Comparison of ENCODE assay signal across 22 cellular contexts in the genomic region with DNA sequence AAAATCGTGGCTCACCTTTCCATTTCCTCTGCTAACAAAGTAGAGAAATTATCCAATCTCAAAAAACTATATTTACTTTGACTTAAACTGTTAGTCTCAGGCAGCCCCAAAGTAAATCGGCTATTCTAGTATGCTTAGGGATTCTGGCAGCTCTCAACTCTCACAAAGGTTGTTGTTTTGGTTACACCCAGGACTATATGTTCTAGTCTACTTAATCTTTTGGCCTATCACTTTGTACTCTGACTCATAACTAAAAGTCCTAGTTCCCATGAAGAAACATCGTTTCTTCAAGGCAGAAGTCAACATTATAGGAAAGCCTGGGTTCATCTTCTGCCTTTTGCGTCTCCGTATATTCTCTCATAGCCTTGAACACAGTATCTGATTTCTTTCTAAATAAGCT.
"Had no signal": no experiment of that assay in that cellular context is flagged by ENCODE, and none has a peak within 500 bp of the region (broad histone marks: within the 10 kb centered on the region; RNA-seq: fewer than 3 reads in every experiment).

No MANE protein-coding gene starts in this region.

- H3K4me3 ChIP-seq: left ventricle myocardium inferior, neural progenitor cell, sigmoid colon, transverse colon had no signal

- H3K4me1 ChIP-seq: neural progenitor cell, transverse colon had no signal

- H3K9me3 Mint-ChIP-seq: activated T-helper 17 cell treated with anti-CD3 and anti-CD28 coated beads, Interleukin-2, amount 50 U/mL, for 72 hours; effector memory CD8-positive, alpha-beta T cell had no signal

- H3K36me3 ChIP-seq: left ventricle myocardium inferior, neural progenitor cell, sigmoid colon, transverse colon had no signal

- H3K27me3 Mint-ChIP-seq: activated T-helper 17 cell treated with anti-CD3 and anti-CD28 coated beads, Interleukin-2, amount 50 U/mL, for 72 hours had no signal

- H3K36me3 Mint-ChIP-seq: neural progenitor cell had no signal

- ATAC-seq: activated T-helper 17 cell treated with anti-CD3 and anti-CD28 coated beads, Interleukin-2, amount 50 U/mL, for 72 hours; effector memory CD8-positive, alpha-beta T cell; naive thymus-derived CD8-positive, alpha-beta T cell; SK-N-SH treated with all-trans-retinoic acid at 6 μM for 48 hours had no signal

- H3K27ac Mint-ChIP-seq: activated naive CD8-positive, alpha-beta T cell; activated T-cell treated with anti-CD3 and anti-CD28 coated beads, Interleukin-2, amount 50 U/mL, for 24 hours; activated T-helper 17 cell treated with anti-CD3 and anti-CD28 coated beads, Interleukin-2, amount 50 U/mL, for 72 hours; effector memory CD8-positive, alpha-beta T cell; mesothelial cell of epicardium; naive thymus-derived CD8-positive, alpha-beta T cell; neural progenitor cell; stimulated activated naive CD8-positive, alpha-beta T cell treated with anti-CD3 and anti-CD28 coated beads, Interleukin-15, Interleukin-2, amounts not matched to agents 100 ng/mL and 50 ng/mL, for 24 hours had no signal

- DNase-seq: activated CD4-positive, alpha-beta T cell treated with anti-CD3 and anti-CD28 coated beads for 1 hour; activated CD4-positive, alpha-beta T cell treated with anti-CD3 and anti-CD28 coated beads, Interleukin-2, amount 50 U/mL, for 1 hour; activated CD8-positive, alpha-beta memory T cell treated with anti-CD3 and anti-CD28 coated beads, Interleukin-2, amount 50 U/mL, for 4 hours; activated T-cell treated with anti-CD3 and anti-CD28 coated beads, Interleukin-2, amount 50 U/mL, for 24 hours; amniotic stem cell; effector memory CD8-positive, alpha-beta T cell; foreskin melanocyte; glutamatergic neuron; hippocampal formation; left ventricle myocardium inferior; naive thymus-derived CD8-positive, alpha-beta T cell; retina; sigmoid colon; stimulated activated CD4-positive, alpha-beta T cell treated with anti-CD3 and anti-CD28 coated beads, Interleukin-12 subunit alpha, Interleukin-12 subunit beta, amount 100 ng/mL, for 4 hours; substantia nigra; transverse colon had no signal

- H3K27me3 ChIP-seq: neural progenitor cell, sigmoid colon, transverse colon had no signal

- H3K4me3 Mint-ChIP-seq: activated naive CD8-positive, alpha-beta T cell; activated T-cell treated with anti-CD3 and anti-CD28 coated beads, Interleukin-2, amount 50 U/mL, for 24 hours; activated T-helper 17 cell treated with anti-CD3 and anti-CD28 coated beads, Interleukin-2, amount 50 U/mL, for 72 hours; effector memory CD8-positive, alpha-beta T cell; mesothelial cell of epicardium; naive thymus-derived CD8-positive, alpha-beta T cell; neural progenitor cell; stimulated activated naive CD8-positive, alpha-beta T cell treated with anti-CD3 and anti-CD28 coated beads, Interleukin-15, Interleukin-2, amounts not matched to agents 100 ng/mL and 50 ng/mL, for 24 hours had no signal

- H3K4me1 Mint-ChIP-seq: activated T-helper 17 cell treated with anti-CD3 and anti-CD28 coated beads, Interleukin-2, amount 50 U/mL, for 72 hours; mesothelial cell of epicardium; neural progenitor cell had no signal

- H3K27ac ChIP-seq: left ventricle myocardium inferior, neural progenitor cell, sigmoid colon, transverse colon had no signal
